Comparison of ENCODE assay signal across 5 cellular contexts in the genomic region with DNA sequence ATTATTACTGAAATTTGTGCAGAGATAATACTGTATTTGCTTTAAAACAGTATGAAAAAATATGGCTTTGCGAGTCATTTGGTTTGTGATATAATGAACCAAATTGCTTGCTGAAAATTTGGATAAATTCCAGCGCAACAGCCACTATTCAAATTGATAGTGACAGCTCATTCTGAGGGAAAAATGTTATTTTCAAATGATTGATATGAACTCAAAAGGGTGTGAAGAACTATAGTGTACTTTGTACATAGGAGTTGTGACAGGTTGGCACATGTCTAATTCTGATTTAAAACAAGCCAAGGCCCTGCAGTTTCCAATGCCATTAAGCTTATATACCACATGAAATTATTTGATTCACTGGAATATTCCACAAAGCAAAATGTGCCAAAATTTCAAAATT.
"Had no signal": no experiment of that assay in that cellular context is flagged by ENCODE, and none has a peak within 500 bp of the region (broad histone marks: within the 10 kb centered on the region; RNA-seq: fewer than 3 reads in every experiment).

No MANE protein-coding gene starts in this region.

- H3K4me3 ChIP-seq: GM23338, K562 had no signal

- H3K9me3 Mint-ChIP-seq: GM23338, H9 had no signal

- H3K4me3 Mint-ChIP-seq: GM23338, H9 had no signal

- ATAC-seq: GM23338, K562 had no signal

- DNase-seq: H9, HCEC 1CT, IMR-90 had no signal

- H3K4me1 Mint-ChIP-seq: GM23338, H9 had no signal

- H3K27ac Mint-ChIP-seq: GM23338, H9 had no signal
